Comparison of ENCODE assay signal across 8 cellular contexts in the genomic region with DNA sequence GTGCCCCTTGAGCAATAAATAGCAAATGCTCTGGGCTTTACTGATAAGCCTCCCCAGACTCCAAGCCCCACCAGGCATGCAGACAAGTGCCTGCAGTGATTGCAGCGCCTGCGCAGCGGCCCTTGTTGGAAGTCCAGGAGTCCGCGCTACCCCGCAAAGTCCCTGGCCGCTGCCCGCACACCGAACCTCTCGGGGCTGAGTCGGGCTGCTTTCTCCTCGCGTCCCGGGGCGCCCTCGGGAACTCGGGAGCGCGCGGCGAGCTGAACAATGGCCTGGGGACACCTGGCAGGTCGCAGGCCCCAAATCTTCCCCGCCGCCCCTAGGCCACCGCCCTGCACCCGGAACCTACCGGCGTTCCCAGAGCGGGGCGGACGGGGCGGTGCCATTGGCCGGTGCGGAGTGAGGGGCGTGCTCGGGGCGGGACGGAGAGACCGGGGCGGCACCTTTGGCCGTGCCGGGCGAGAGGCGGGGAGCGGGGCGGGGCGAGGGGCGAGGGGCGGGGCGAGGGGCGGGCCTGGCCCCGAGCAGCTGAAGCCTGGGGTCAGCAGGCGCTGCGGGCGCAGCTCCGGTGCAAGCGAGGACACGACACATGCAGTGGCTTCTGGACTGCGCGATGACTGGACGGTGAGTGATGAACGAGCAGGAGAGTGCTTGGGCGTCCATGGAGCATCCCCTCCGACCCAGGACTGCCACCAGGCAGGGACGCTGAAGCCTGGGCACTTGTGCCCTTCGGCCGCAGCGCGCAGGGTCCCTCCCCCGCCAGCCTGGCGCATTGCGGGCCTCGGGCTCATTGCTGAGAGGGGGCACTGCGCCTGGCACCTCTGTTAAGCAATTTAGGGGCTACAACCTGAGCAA. TPM values are rescaled to one million over a fixed set of nuclear protein-coding genes. Genes with fewer than 3 reads are reported as not detected.
DNase-seq lines count a peak whose midpoint lies in the region; ATAC-seq and TF ChIP-seq lines count a peak whose summit lies in the region.

A gene with protein sequence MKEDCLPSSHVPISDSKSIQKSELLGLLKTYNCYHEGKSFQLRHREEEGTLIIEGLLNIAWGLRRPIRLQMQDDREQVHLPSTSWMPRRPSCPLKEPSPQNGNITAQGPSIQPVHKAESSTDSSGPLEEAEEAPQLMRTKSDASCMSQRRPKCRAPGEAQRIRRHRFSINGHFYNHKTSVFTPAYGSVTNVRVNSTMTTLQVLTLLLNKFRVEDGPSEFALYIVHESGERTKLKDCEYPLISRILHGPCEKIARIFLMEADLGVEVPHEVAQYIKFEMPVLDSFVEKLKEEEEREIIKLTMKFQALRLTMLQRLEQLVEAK (plus strand): TSS at position 560 of the 855 bp plus-strand sequence. CDS start 10,401 bp downstream, outside the sequence.

- H3K27ac ChIP-seq in colonic mucosa: peak within 1 kb of the TSS; percentile 74

- ATAC-seq in GM18909 (IDR thresholded peaks at IDR 0.05; ENCODE audit: poor library complexity, unreplicated experiment): peak; percentile 98
- ATAC-seq in HG03139 (IDR thresholded peaks at IDR 0.05; ENCODE audit: unreplicated experiment): peak; percentile 95
- ATAC-seq in left lobe of liver: peak; percentile 88

- no peaks in the 10 kb centered on the region for H3K27me3 ChIP-seq in colonic mucosa

- intact Hi-C loops in colonic mucosa (cut with DNase I): no loop called here

- H3K9ac ChIP-seq in colonic mucosa (ENCODE audit: low read depth in 2 of 2, low read length in 2 of 2): peak within 1 kb of the TSS; percentile 90

- DNase-seq in AG09309 (ENCODE audit: low read depth): no peak
- DNase-seq in NCI-H446 treated with DMSO at 0.1 percent for 48 hours (lab: John Stamatoyannopoulos, UW): peak; percentile 45
- DNase-seq in activated CD4-positive, alpha-beta T cell treated with anti-CD3 and anti-CD28 coated beads for 48 hours: peak; percentile 93
- peak; percentile 97 for DNase-seq in colonic mucosa
- peak; percentile 97 for DNase-seq in left lobe of liver (ENCODE audit: low spot score)
- DNase-seq in stimulated activated CD4-positive, alpha-beta T cell treated with anti-CD3 and anti-CD28 coated beads, Interleukin-2, amount 100 ng/mL, for 4 hours (ENCODE audit: low read depth): peak; percentile 85

- peaks cover 4% of the 10 kb centered on the region for H3K4me1 ChIP-seq in colonic mucosa

- H3K4me3 ChIP-seq in AG09309 (ENCODE audit: control insufficient read depth, low read depth, low read length): peak within 1 kb of the TSS; percentile 70
- H3K4me3 ChIP-seq in colonic mucosa: peak within 1 kb of the TSS; percentile 75

- H3K9me3 ChIP-seq in colonic mucosa: no peaks in the 10 kb centered on the region

- TF ChIP-seq CTCF in AG09309 (IDR thresholded peaks at IDR 0.05; ENCODE audit: control insufficient read depth, insufficient read depth, low read depth, low read length, missing control alignments) (no peak), colonic mucosa (IDR thresholded peaks at IDR 0.05) (no peak)

- H3K36me3 ChIP-seq in colonic mucosa: no peaks in the 10 kb centered on the region

RNA-seq across cellular contexts. Expression of the gene that starts here (rescaled TPM):
- total RNA-seq in colonic mucosa: 10 to 100 TPM; 13.1 to 19.9 TPM
- 25.0 TPM for total RNA-seq in left lobe of liver
